ENCODE assay signal across 14 cellular contexts in genomic region chr10:11232222-11232961, GRCh38.
A peak's percentile ranks its signal among the peaks of the same experiment; 100 is the strongest.
DNase-seq lines count a peak whose midpoint lies in the region; ATAC-seq lines count a peak whose summit lies in the region.
"Had no signal": no experiment of that assay in that cellular context is flagged by ENCODE, and none has a peak within 500 bp of the region (broad histone marks: within the 10 kb centered on the region; RNA-seq: fewer than 3 reads in every experiment).

No MANE protein-coding gene starts in this region.

- DNase-seq in activated CD4-positive, alpha-beta T cell treated with anti-CD3 and anti-CD28 coated beads, Interleukin-2, amount 10 ng/mL, durations not matched to agents 24 days and 14 days = no peak
- no peak for DNase-seq in activated CD4-positive, alpha-beta T cell treated with anti-CD3 and anti-CD28 coated beads for 4 hours
- no peak for DNase-seq in activated CD8-positive, alpha-beta T cell treated with anti-CD3 and anti-CD28 coated beads, Interleukin-2, amount 10 ng/mL, durations not matched to agents 7 days and 5 days
- DNase-seq in naive B cell (no peak), NCI-H2081 treated with DMSO at 0.1 percent for 48 hours (lab: John Stamatoyannopoulos, UW) (no peak), HuH-7.5 (ENCODE audit: low spot score) (no peak), DMS 273 (lab: John Stamatoyannopoulos, UW; ENCODE audit: unreplicated experiment) (no peak)
- DNase-seq: IMR-90; mammary epithelial cell; NCI-H1092 treated with DMSO at 0.1 percent for 48 hours; NCI-H510A; retina; stimulated activated CD4-positive, alpha-beta T cell treated with anti-CD3 and anti-CD28 coated beads, Interleukin-4, amount 100 ng/mL, for 4 hours had no signal

- H3K4me3 Mint-ChIP-seq in activated CD4-positive, alpha-beta T cell treated with anti-CD3 and anti-CD28 coated beads, Interleukin-2, amount 10 ng/mL, durations not matched to agents 24 days and 14 days = peak overlapping the region; percentile 48
- H3K4me3 Mint-ChIP-seq in activated CD8-positive, alpha-beta T cell treated with anti-CD3 and anti-CD28 coated beads, Interleukin-2, amount 10 ng/mL, durations not matched to agents 7 days and 5 days = no peak overlapping the region
- peak overlapping the region in 1 of 8 donors; percentile 33 for H3K4me3 Mint-ChIP-seq in naive B cell

- POLR2A ChIA-PET in activated CD8-positive, alpha-beta T cell treated with anti-CD3 and anti-CD28 coated beads, Interleukin-2, amount 10 ng/mL, durations not matched to agents 7 days and 5 days (lab: Charles Lee) = interaction anchor here (0.6 to 1.4 kb wide), 4 partner anchors 32 to 67 kb away, joined by 3 read pairs; no protein-coding TSS in a partner anchor

- H3K27me3 Mint-ChIP-seq in activated CD4-positive, alpha-beta T cell treated with anti-CD3 and anti-CD28 coated beads, Interleukin-2, amount 10 ng/mL, durations not matched to agents 24 days and 14 days = no peaks in the 10 kb centered on the region
- no peaks in the 10 kb centered on the region for H3K27me3 Mint-ChIP-seq in activated CD8-positive, alpha-beta T cell treated with anti-CD3 and anti-CD28 coated beads, Interleukin-2, amount 10 ng/mL, durations not matched to agents 7 days and 5 days (ENCODE audit: low read depth)
- H3K27me3 Mint-ChIP-seq in naive B cell = no peaks in the 10 kb centered on the region

- CTCF ChIA-PET in activated CD8-positive, alpha-beta T cell treated with anti-CD3 and anti-CD28 coated beads, Interleukin-2, amount 10 ng/mL, durations not matched to agents 7 days and 5 days (lab: Charles Lee) = interaction anchor here (0.9 to 1.8 kb wide), 2 partner anchors 13 to 16 kb away, joined by 3 to 4 read pairs; no protein-coding TSS in a partner anchor

- intact Hi-C loops in activated CD4-positive, alpha-beta T cell treated with anti-CD3 and anti-CD28 coated beads, Interleukin-2, amount 10 ng/mL, durations not matched to agents 24 days and 14 days (cut with micrococcal nuclease) = no loop called here

- ATAC-seq in GM21360 (IDR thresholded peaks at IDR 0.05; ENCODE audit: unreplicated experiment) = peak; percentile 32
- no peak for ATAC-seq in activated CD8-positive, alpha-beta T cell treated with anti-CD3 and anti-CD28 coated beads, Interleukin-2, amount 10 ng/mL, durations not matched to agents 7 days and 5 days
- no peak for ATAC-seq in naive B cell (ENCODE audit: low read depth in 2 of 2)

- H3K27ac Mint-ChIP-seq in activated CD4-positive, alpha-beta T cell treated with anti-CD3 and anti-CD28 coated beads, Interleukin-2, amount 10 ng/mL, durations not matched to agents 24 days and 14 days = peak overlapping the region; percentile 96
- peak overlapping the region; percentile 30 for H3K27ac Mint-ChIP-seq in activated CD8-positive, alpha-beta T cell treated with anti-CD3 and anti-CD28 coated beads, Interleukin-2, amount 10 ng/mL, durations not matched to agents 7 days and 5 days
- H3K27ac Mint-ChIP-seq in naive B cell = peak overlapping the region in 5 of 6 donors; percentile 36 to 79 (median 67)

- peaks cover 63% of the 10 kb centered on the region for H3K36me3 Mint-ChIP-seq in activated CD4-positive, alpha-beta T cell treated with anti-CD3 and anti-CD28 coated beads, Interleukin-2, amount 10 ng/mL, durations not matched to agents 24 days and 14 days (ENCODE audit: low read depth)
- H3K36me3 Mint-ChIP-seq in activated CD8-positive, alpha-beta T cell treated with anti-CD3 and anti-CD28 coated beads, Interleukin-2, amount 10 ng/mL, durations not matched to agents 7 days and 5 days (ENCODE audit: low read depth) = peaks cover 87% of the 10 kb centered on the region
- H3K36me3 Mint-ChIP-seq in naive B cell = peaks cover 22 to 25% of the 10 kb centered on the region in 2 donors

- H3K9me3 Mint-ChIP-seq in activated CD4-positive, alpha-beta T cell treated with anti-CD3 and anti-CD28 coated beads, Interleukin-2, amount 10 ng/mL, durations not matched to agents 24 days and 14 days = peaks cover 4% of the 10 kb centered on the region
- H3K9me3 Mint-ChIP-seq in activated CD8-positive, alpha-beta T cell treated with anti-CD3 and anti-CD28 coated beads, Interleukin-2, amount 10 ng/mL, durations not matched to agents 7 days and 5 days (ENCODE audit: insufficient read depth) = no peaks in the 10 kb centered on the region
- H3K9me3 Mint-ChIP-seq in naive B cell = no peaks in the 10 kb centered on the region

- peaks cover 80% of the 10 kb centered on the region for H3K4me1 Mint-ChIP-seq in activated CD4-positive, alpha-beta T cell treated with anti-CD3 and anti-CD28 coated beads, Interleukin-2, amount 10 ng/mL, durations not matched to agents 24 days and 14 days
- H3K4me1 Mint-ChIP-seq in activated CD8-positive, alpha-beta T cell treated with anti-CD3 and anti-CD28 coated beads, Interleukin-2, amount 10 ng/mL, durations not matched to agents 7 days and 5 days (ENCODE audit: low read depth) = peaks cover 93% of the 10 kb centered on the region
- peaks cover 66 to 94% (median 90%) of the 10 kb centered on the region in 3 donors for H3K4me1 Mint-ChIP-seq in naive B cell

Comparison
In these comparisons a context has a peak if more than half of its experiments do, and no peak if none do; other contexts are left out.
1. H3K27ac Mint-ChIP-seq: peak in every context shown above with its lines; median percentile 96 in activated CD4-positive, alpha-beta T cell treated with anti-CD3 and anti-CD28 coated beads, Interleukin-2, amount 10 ng/mL, durations not matched to agents 24 days and 14 days; 67 in naive B cell; 30 in activated CD8-positive, alpha-beta T cell treated with anti-CD3 and anti-CD28 coated beads, Interleukin-2, amount 10 ng/mL, durations not matched to agents 7 days and 5 days.